ENCODE assay signal across 22 cellular contexts in genomic region chr13:98741741-98742435, GRCh38. TPM values are rescaled to one million over a fixed set of nuclear protein-coding genes. Genes with fewer than 3 reads are reported as not detected.
DNase-seq lines count a peak whose midpoint lies in the region; ATAC-seq and TF ChIP-seq lines count a peak whose summit lies in the region.
"Had no signal": no experiment of that assay in that cellular context is flagged by ENCODE, and none has a peak within 500 bp of the region (broad histone marks: within the 10 kb centered on the region; RNA-seq: fewer than 3 reads in every experiment).

No MANE protein-coding gene starts in this region.

- BruUV-seq in mammary epithelial cell (replicated peaks; lab: Mats Ljungman, UMichigan), result no TSS peak

- no peak overlapping the region for H3K4me3 ChIP-seq in fibroblast of mammary gland (ENCODE audit: control insufficient read depth, low read depth, low read length)
- H3K4me3 ChIP-seq in heart right ventricle, result no peak overlapping the region
- no peak overlapping the region for H3K4me3 ChIP-seq in mammary epithelial cell (replicated peaks in 1 of 3; ENCODE audit: insufficient read depth in 1 of 3, low read depth in 2 of 3, low read length in 3 of 3)
- H3K4me3 ChIP-seq: vagina had no signal

- peaks cover 17% of the 10 kb centered on the region for H3K9me3 Mint-ChIP-seq in stimulated activated memory B cell treated with anti-CD40 and anti-IgM and Interleukin-4, amounts not matched to agents 10 μg/mL and 1 μg/mL and 100 μg/mL, for 72 hours

- intact Hi-C loops in heart right ventricle (cut with DNase I), result no loop called here
- intact Hi-C loops in mammary epithelial cell (cut with micrococcal nuclease), result no loop called here

- no peak overlapping the region for H3K9ac ChIP-seq in mammary epithelial cell (ENCODE audit: insufficient read depth, low read length)

- H3K27ac ChIP-seq in heart right ventricle, result no peak overlapping the region
- no peak overlapping the region for H3K27ac ChIP-seq in mammary epithelial cell (ENCODE audit: insufficient read depth, low read depth, low read length)
- H3K27ac ChIP-seq: vagina had no signal

- peaks cover 0 to 19% (median 0%) of the 10 kb centered on the region in 11 donors for H3K9me3 ChIP-seq in heart right ventricle
- H3K9me3 ChIP-seq in mammary epithelial cell (replicated peaks; ENCODE audit: insufficient read depth, low read length), result no peaks in the 10 kb centered on the region
- H3K9me3 ChIP-seq: vagina had no signal

- H3K27me3 ChIP-seq in heart right ventricle (no peaks in the 10 kb centered on the region), mammary epithelial cell (ENCODE audit: insufficient read depth, low read length) (peaks cover 2% of the 10 kb centered on the region)
- H3K27me3 ChIP-seq: vagina had no signal

- TF ChIP-seq CTCF in fibroblast of mammary gland (conservative IDR thresholded peaks at IDR 0.05; ENCODE audit: control insufficient read depth, insufficient read depth, low read depth, low read length) (no peak), heart right ventricle (IDR thresholded peaks at IDR 0.05) (no peak), mammary epithelial cell (conservative IDR thresholded peaks at IDR 0.05 in 1 of 2, IDR thresholded peaks at IDR 0.05 in 1 of 2; ENCODE audit: extremely low read depth in 1 of 2, insufficient read depth in 1 of 2, low read depth in 1 of 2, low read length in 2 of 2) (no peak)

- H3K27me3 Mint-ChIP-seq in stimulated activated memory B cell treated with anti-CD40 and anti-IgM and Interleukin-4, amounts not matched to agents 10 μg/mL and 1 μg/mL and 100 μg/mL, for 72 hours, result no peaks in the 10 kb centered on the region
- H3K27me3 Mint-ChIP-seq: activated CD4-positive, alpha-beta T cell treated with anti-CD3 and anti-CD28 coated beads for 36 hours had no signal

- no peaks in the 10 kb centered on the region for H4K20me1 ChIP-seq in mammary epithelial cell (ENCODE audit: insufficient read depth, low read length)

- DNase-seq in NOMO-1 (lab: John Stamatoyannopoulos, UW; ENCODE audit: unreplicated experiment in 2 of 2) (peak; percentile 11 to 17), NOMO-1 treated with dmso at 0.1 percent for 144 hours (lab: John Stamatoyannopoulos, UW; ENCODE audit: unreplicated experiment) (no peak), NCI-H2171 (lab: John Stamatoyannopoulos, UW) (peak; percentile 32), fibroblast of mammary gland (ENCODE audit: low read depth) (peak; percentile 11), DMS 273 treated with DMSO at 0.1 percent for 48 hours (lab: John Stamatoyannopoulos, UW) (no peak), heart right ventricle (no peak), mammary epithelial cell (no peak)
- DNase-seq: activated CD4-positive, alpha-beta T cell treated with anti-CD3 and anti-CD28 coated beads for 36 hours; aorta; cerebellar nuclear complex; effector memory CD4-positive, alpha-beta T cell; KBM-7; left colon; NCI-H1417; NCI-H2227 treated with DMSO at 0.1 percent for 48 hours; occipital lobe; PC-3; stimulated activated CD4-positive, alpha-beta T cell treated with anti-CD3 and anti-CD28 coated beads, Interleukin-1b, Interleukin-23, amount 100 ng/mL, for 48 hours; T1000 had no signal

- no peaks in the 10 kb centered on the region for H3K36me3 Mint-ChIP-seq in stimulated activated memory B cell treated with anti-CD40 and anti-IgM and Interleukin-4, amounts not matched to agents 10 μg/mL and 1 μg/mL and 100 μg/mL, for 72 hours

- dilution Hi-C loops in mammary epithelial cell (cut with HindIII; ENCODE audit: low sequenced_read_pairs), result no loop called here

- H3K36me3 ChIP-seq in heart right ventricle, result no peaks in the 10 kb centered on the region
- H3K36me3 ChIP-seq in mammary epithelial cell (ENCODE audit: insufficient read depth, low read length), result no peaks in the 10 kb centered on the region
- H3K36me3 ChIP-seq: vagina had no signal

- H3K79me2 ChIP-seq in mammary epithelial cell (ENCODE audit: insufficient read depth, low read length), result no peaks in the 10 kb centered on the region

- WGBS in heart right ventricle, 2 donors, result 81 to 83% methylated on average over 14 of the region's 14 CpGs
- 90% methylated on average over 8 of the region's 14 CpGs for WGBS in mammary epithelial cell (ENCODE audit: low coverage, missing lambda C conversion rate)

- H3K4me2 ChIP-seq in mammary epithelial cell (ENCODE audit: insufficient read depth, low read depth, low read length), result no peak overlapping the region

- H3K4me1 ChIP-seq in heart right ventricle (no peaks in the 10 kb centered on the region), mammary epithelial cell (ENCODE audit: insufficient read depth, low read length) (no peaks in the 10 kb centered on the region)

- ATAC-seq in stimulated activated memory B cell treated with anti-CD40 and anti-IgM and Interleukin-4, amounts not matched to agents 10 μg/mL and 1 μg/mL and 100 μg/mL, for 72 hours, result peak; percentile 32
- ATAC-seq in heart right ventricle, result no peak
- ATAC-seq: activated CD4-positive, alpha-beta T cell treated with anti-CD3 and anti-CD28 coated beads for 36 hours; left colon; PC-3; sciatic nerve had no signal

- no peaks in the 10 kb centered on the region for H3K4me1 Mint-ChIP-seq in stimulated activated memory B cell treated with anti-CD40 and anti-IgM and Interleukin-4, amounts not matched to agents 10 μg/mL and 1 μg/mL and 100 μg/mL, for 72 hours
- H3K4me1 Mint-ChIP-seq: activated CD4-positive, alpha-beta T cell treated with anti-CD3 and anti-CD28 coated beads for 36 hours had no signal

- no peak overlapping the region for H3K27ac Mint-ChIP-seq in stimulated activated memory B cell treated with anti-CD40 and anti-IgM and Interleukin-4, amounts not matched to agents 10 μg/mL and 1 μg/mL and 100 μg/mL, for 72 hours
- H3K27ac Mint-ChIP-seq: activated CD4-positive, alpha-beta T cell treated with anti-CD3 and anti-CD28 coated beads for 36 hours had no signal

- in situ Hi-C loops in mammary epithelial cell (cut with MboI; ENCODE audit: low sequenced_read_pairs in 2 of 2), result no loop called here

- CTCF ChIA-PET in mammary epithelial cell (lab: Charles Lee; ENCODE audit: low non-redundant PET), result no interaction called here

- H2AFZ ChIP-seq in mammary epithelial cell (ENCODE audit: low read depth, low read length), result no peak overlapping the region

- H3K4me3 Mint-ChIP-seq in stimulated activated memory B cell treated with anti-CD40 and anti-IgM and Interleukin-4, amounts not matched to agents 10 μg/mL and 1 μg/mL and 100 μg/mL, for 72 hours, result no peak overlapping the region
- H3K4me3 Mint-ChIP-seq: activated CD4-positive, alpha-beta T cell treated with anti-CD3 and anti-CD28 coated beads for 36 hours had no signal

RNA-seq across cellular contexts. Expression of gene SLC15A1, which starts 10.6 kb away (rescaled TPM):
- total RNA-seq in heart right ventricle (not detected), mammary epithelial cell (under 1 TPM in 1 of 2 donors, not detected in 1; 0.50 TPM)
- polyA plus RNA-seq in heart right ventricle (under 1 TPM in 1 of 2 donors, not detected in 1; 0.01 TPM), mammary epithelial cell (0.03 TPM)
- not detected for polyA minus RNA-seq in mammary epithelial cell
- total RNA-seq: activated CD4-positive, alpha-beta T cell treated with anti-CD3 and anti-CD28 coated beads for 36 hours; occipital lobe had no signal

Comparison
In these comparisons a context has a peak if more than half of its experiments do, and no peak if none do; other contexts are left out.
1. DNase-seq: peak in NOMO-1 (2 of 2), NCI-H2171 (single experiment) and fibroblast of mammary gland (single experiment); none in NOMO-1 treated with dmso at 0.1 percent for 144 hours (single experiment), DMS 273 treated with DMSO at 0.1 percent for 48 hours (single experiment), heart right ventricle (0 of 2) and mammary epithelial cell (single experiment).